ENCODE assay signal across 1 cellular context in genomic region chr12:4482936-4483335, GRCh38.
TF ChIP-seq lines count a peak whose summit lies in the region.

No MANE protein-coding gene starts in this region.

TF ChIP-seq in H1, 55 proteins besides CTCF, POLR2A, EP300 and RAD21 (continued from another document):
- TF ChIP-seq, protein P1, sequence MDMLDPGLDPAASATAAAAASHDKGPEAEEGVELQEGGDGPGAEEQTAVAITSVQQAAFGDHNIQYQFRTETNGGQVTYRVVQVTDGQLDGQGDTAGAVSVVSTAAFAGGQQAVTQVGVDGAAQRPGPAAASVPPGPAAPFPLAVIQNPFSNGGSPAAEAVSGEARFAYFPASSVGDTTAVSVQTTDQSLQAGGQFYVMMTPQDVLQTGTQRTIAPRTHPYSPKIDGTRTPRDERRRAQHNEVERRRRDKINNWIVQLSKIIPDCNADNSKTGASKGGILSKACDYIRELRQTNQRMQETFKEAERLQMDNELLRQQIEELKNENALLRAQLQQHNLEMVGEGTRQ (IDR thresholded peaks at IDR 0.05; ENCODE audit: low read length): no peak
